8 cellular contexts compared by ENCODE assay signal in the genomic region with DNA sequence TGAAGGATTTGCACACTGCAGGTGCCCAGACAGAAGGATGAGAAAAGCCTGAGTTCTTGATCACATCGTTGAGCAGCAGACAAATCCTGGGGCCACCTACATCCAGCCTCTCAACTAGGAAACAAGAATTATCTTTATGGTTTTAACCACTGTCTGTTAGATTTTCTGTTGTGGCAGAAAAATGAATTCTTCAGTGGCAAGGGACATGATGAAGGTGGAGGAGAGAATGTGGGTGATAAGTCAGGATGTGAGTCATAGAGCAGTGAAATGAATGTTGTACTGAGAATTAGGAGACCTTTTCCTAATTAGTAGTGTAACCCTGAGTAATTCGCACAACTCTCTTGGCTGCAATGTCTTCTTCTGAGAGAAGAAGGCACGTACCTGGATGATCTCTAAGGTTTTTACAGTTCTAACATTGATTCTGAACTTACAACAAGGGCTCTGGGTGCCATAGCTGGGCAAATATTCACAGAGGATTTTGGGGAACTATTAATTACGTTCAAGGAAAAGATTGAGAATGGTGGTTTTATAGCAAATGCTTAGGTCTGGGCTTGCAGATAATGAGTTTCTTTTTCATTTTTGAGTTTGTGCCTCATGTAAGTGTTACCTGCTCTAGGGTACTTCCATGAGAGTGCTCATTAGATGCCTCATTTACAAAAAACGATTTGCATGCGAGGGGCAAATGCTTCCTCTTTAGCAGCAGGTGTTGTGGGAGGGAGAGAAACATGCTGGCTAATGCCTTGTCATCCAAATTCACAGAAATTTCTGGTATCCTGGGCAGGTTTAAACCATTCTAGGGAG.
A peak's percentile ranks its signal among the peaks of the same experiment; 100 is the strongest.
DNase-seq lines count a peak whose midpoint lies in the region; ATAC-seq and TF ChIP-seq lines count a peak whose summit lies in the region.

No MANE protein-coding gene starts in this region.

- H3K27me3 ChIP-seq in A673 (replicated peaks; ENCODE audit: insufficient read depth, low read depth, low read length, poor library complexity), result no peaks in the 10 kb centered on the region
- H3K27me3 ChIP-seq in osteoblast (ENCODE audit: insufficient read depth, low read length), result no peaks in the 10 kb centered on the region
- H3K27me3 ChIP-seq in psoas muscle (ENCODE audit: insufficient read depth in 3 of 3, low read length in 2 of 3), result no peaks in the 10 kb centered on the region
- no peaks in the 10 kb centered on the region for H3K27me3 ChIP-seq in lower lobe of right lung (ENCODE audit: low read depth)

- intact Hi-C loops in A673 (cut with micrococcal nuclease; ENCODE audit: unreplicated experiment) (no loop called here), psoas muscle (cut with DNase I) (no loop called here), lower lobe of right lung (cut with DNase I) (no loop called here)

- no peaks in the 10 kb centered on the region for H3K79me2 ChIP-seq in osteoblast (ENCODE audit: insufficient read depth, low read length)

- no TSS peak for BruUV-seq in A673 (replicated peaks; lab: Mats Ljungman, UMichigan)

- H3K36me3 ChIP-seq in A673 (ENCODE audit: insufficient read depth, low read length, poor library complexity, severe bottlenecking) (no peaks in the 10 kb centered on the region), osteoblast (ENCODE audit: insufficient read depth, low read length) (no peaks in the 10 kb centered on the region), psoas muscle (ENCODE audit: insufficient read depth in 1 of 2, low read depth in 1 of 2) (no peaks in the 10 kb centered on the region), lower lobe of right lung (no peaks in the 10 kb centered on the region)

- no peak overlapping the region for H3K27ac ChIP-seq in A673 (ENCODE audit: low read depth, low read length, poor library complexity, severe bottlenecking)
- H3K27ac ChIP-seq in angular gyrus (ENCODE audit: low read depth, low read length), result peak overlapping the region; percentile 51
- no peak overlapping the region for H3K27ac ChIP-seq in osteoblast (ENCODE audit: low read depth, low read length)
- H3K27ac ChIP-seq in psoas muscle, result no peak overlapping the region
- no peak overlapping the region for H3K27ac ChIP-seq in lower lobe of right lung

- WGBS in psoas muscle, 3 donors, result 36 to 52% (median 39%) methylated on average over 6 of the region's 6 CpGs

- no peak overlapping the region for H3K4me2 ChIP-seq in osteoblast (ENCODE audit: insufficient read depth, low read length)

- H3K4me3 ChIP-seq in A673 (ENCODE audit: low read depth, low read length, poor library complexity, severe bottlenecking) (no peak overlapping the region), osteoblast (ENCODE audit: insufficient read depth, low read length) (no peak overlapping the region), psoas muscle (no peak overlapping the region), lower lobe of right lung (no peak overlapping the region)

- DNase-seq in A673 (ENCODE audit: low spot score) (peak; percentile 17), KBM-7 (peak; percentile 35), osteoblast (ENCODE audit: insufficient read length, low spot score, missing footprints) (no peak), psoas muscle (no peak), NCI-H2171 (lab: John Stamatoyannopoulos, UW) (no peak), lower lobe of right lung (no peak)

- ATAC-seq in GM19023 (IDR thresholded peaks at IDR 0.05; ENCODE audit: unreplicated experiment) (peak; percentile 80), psoas muscle (no peak), lower lobe of right lung (no peak)

- H3K4me1 ChIP-seq in A673 (ENCODE audit: insufficient read depth, low read length, poor library complexity, severe bottlenecking) (no peaks in the 10 kb centered on the region), osteoblast (ENCODE audit: insufficient read depth, low read length) (peaks cover 18% of the 10 kb centered on the region), psoas muscle (no peaks in the 10 kb centered on the region), lower lobe of right lung (peaks cover 3% of the 10 kb centered on the region)

- no peaks in the 10 kb centered on the region for H4K20me1 ChIP-seq in osteoblast (ENCODE audit: insufficient read depth, low read length)

- in situ Hi-C loops in KBM-7 (cut with MboI; ENCODE audit: low pct_unique_long_range_greater_than_20kb, low sequenced_read_pairs), result no loop called here

- no peak overlapping the region for H2AFZ ChIP-seq in osteoblast (ENCODE audit: low read length)

- POLR2A ChIA-PET in A673 (lab: Charles Lee; ENCODE audit: low non-redundant PET), result no interaction called here

- H3K9me3 ChIP-seq in A673 (ENCODE audit: low read depth, low read length, poor library complexity, severe bottlenecking) (no peaks in the 10 kb centered on the region), osteoblast (ENCODE audit: low read depth, low read length) (no peaks in the 10 kb centered on the region), psoas muscle (peaks cover 3% of the 10 kb centered on the region), lower lobe of right lung (no peaks in the 10 kb centered on the region)

- no peak for TF ChIP-seq CTCF in A673 (conservative IDR thresholded peaks at IDR 0.05; ENCODE audit: low read depth, low read length)
- TF ChIP-seq CTCF in osteoblast (IDR thresholded peaks at IDR 0.05; ENCODE audit: extremely low read depth, low read depth, low read length), result no peak
- no peak for TF ChIP-seq CTCF in psoas muscle (IDR thresholded peaks at IDR 0.05)
- no peak for TF ChIP-seq CTCF in lower lobe of right lung (IDR thresholded peaks at IDR 0.05)

- CTCF ChIA-PET in A673 (lab: Charles Lee), result no interaction called here

Comparison
In these comparisons a context has a peak if more than half of its experiments do, and no peak if none do; other contexts are left out.
1. DNase-seq: peak in A673 (single experiment) and KBM-7 (single experiment); none in osteoblast (single experiment), psoas muscle (0 of 2), NCI-H2171 (single experiment) and lower lobe of right lung (single experiment).